1 cellular context compared by ENCODE assay signal in the genomic region with DNA sequence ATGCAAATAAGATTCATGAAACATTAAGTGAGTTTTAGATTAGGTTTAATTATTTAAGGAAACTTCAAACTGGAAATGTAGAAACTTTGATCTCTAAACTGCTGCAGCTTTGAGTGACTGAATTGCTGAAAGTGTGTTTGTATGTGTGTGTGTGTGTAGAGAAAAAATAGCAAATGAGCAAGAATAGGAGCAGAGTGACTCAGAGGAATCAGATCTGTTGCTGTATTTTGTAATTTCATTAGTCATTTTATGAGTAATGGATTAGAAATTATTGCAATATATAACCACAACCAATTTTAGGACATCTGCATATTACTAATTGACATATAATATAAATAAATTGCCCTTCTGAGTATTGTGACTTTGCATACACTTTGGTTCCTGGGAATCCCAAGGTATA.
A peak's percentile ranks its signal among the peaks of the same experiment; 100 is the strongest.
TF ChIP-seq lines count a peak whose summit lies in the region.

No MANE protein-coding gene starts in this region.

TF ChIP-seq in GM12878, 131 proteins besides CTCF, POLR2A, EP300 and RAD21 (continued from another document):
- TF ChIP-seq BHLHE40 (IDR thresholded peaks at IDR 0.05; ENCODE audit: borderline replicate concordance in 1 of 2, low read depth in 2 of 2, low read length in 1 of 2) (no peak), YY1 (IDR thresholded peaks at IDR 0.05; ENCODE audit: low read depth, low read length) (no peak), JUNB (IDR thresholded peaks at IDR 0.05) (peak; percentile 98), CREM (IDR thresholded peaks at IDR 0.05; ENCODE audit: low read depth) (peak; percentile 37; the same call in 1 of the 2 replicates), RAD51 (IDR thresholded peaks at IDR 0.05) (no peak), FOXM1 (IDR thresholded peaks at IDR 0.05; ENCODE audit: low read depth, low read length) (peak; percentile 33; the same call in 1 of the 2 replicates), MEF2A (IDR thresholded peaks at IDR 0.05; ENCODE audit: insufficient read depth, low read depth, low read length) (peak; percentile 66; the same call in 1 of the 2 replicates), NR2C2 (IDR thresholded peaks at IDR 0.05; ENCODE audit: borderline replicate concordance, control insufficient read depth, insufficient read length, low read depth) (no peak), ESRRA (IDR thresholded peaks at IDR 0.05; ENCODE audit: low read length) (no peak), CBFB (IDR thresholded peaks at IDR 0.05; ENCODE audit: low read depth) (no peak), BCL11A (IDR thresholded peaks at IDR 0.05; ENCODE audit: low read depth, low read length) (peak; percentile 57; the same call in 1 of the 2 replicates), BRCA1 (IDR thresholded peaks at IDR 0.05; ENCODE audit: low read depth, low read length) (no peak), NFIC (IDR thresholded peaks at IDR 0.05; ENCODE audit: low read depth, low read length) (peak; percentile 82), ZSCAN29 (IDR thresholded peaks at IDR 0.05) (no peak), PAX5 (IDR thresholded peaks at IDR 0.05; ENCODE audit: borderline replicate concordance, low read depth, low read length) (no peak), FOXK2 (IDR thresholded peaks at IDR 0.05) (no peak), BACH1 (IDR thresholded peaks at IDR 0.05; ENCODE audit: borderline replicate concordance) (no peak), IRF4 (IDR thresholded peaks at IDR 0.05; ENCODE audit: low read depth, low read length) (0 out of 2 replicates have a peak, but pooled peaks have one; percentile 12), KDM1A (IDR thresholded peaks at IDR 0.05; ENCODE audit: borderline replicate concordance) (no peak), CHD1 (IDR thresholded peaks at IDR 0.05; ENCODE audit: low read depth, low read length) (no peak), TCF7 (IDR thresholded peaks at IDR 0.05; ENCODE audit: borderline replicate concordance) (peak; percentile 59), RELA (IDR thresholded peaks at IDR 0.05; ENCODE audit: borderline replicate concordance, partially characterized antibody) (no peak), TCF3 (IDR thresholded peaks at IDR 0.05; ENCODE audit: borderline replicate concordance, insufficient read depth, low read depth, low read length) (no peak), CREB1 (IDR thresholded peaks at IDR 0.05; ENCODE audit: low read depth) (no peak), RUNX3 (IDR thresholded peaks at IDR 0.05; ENCODE audit: low read length) (peak; percentile 76)
- TF ChIP-seq, protein P1, sequence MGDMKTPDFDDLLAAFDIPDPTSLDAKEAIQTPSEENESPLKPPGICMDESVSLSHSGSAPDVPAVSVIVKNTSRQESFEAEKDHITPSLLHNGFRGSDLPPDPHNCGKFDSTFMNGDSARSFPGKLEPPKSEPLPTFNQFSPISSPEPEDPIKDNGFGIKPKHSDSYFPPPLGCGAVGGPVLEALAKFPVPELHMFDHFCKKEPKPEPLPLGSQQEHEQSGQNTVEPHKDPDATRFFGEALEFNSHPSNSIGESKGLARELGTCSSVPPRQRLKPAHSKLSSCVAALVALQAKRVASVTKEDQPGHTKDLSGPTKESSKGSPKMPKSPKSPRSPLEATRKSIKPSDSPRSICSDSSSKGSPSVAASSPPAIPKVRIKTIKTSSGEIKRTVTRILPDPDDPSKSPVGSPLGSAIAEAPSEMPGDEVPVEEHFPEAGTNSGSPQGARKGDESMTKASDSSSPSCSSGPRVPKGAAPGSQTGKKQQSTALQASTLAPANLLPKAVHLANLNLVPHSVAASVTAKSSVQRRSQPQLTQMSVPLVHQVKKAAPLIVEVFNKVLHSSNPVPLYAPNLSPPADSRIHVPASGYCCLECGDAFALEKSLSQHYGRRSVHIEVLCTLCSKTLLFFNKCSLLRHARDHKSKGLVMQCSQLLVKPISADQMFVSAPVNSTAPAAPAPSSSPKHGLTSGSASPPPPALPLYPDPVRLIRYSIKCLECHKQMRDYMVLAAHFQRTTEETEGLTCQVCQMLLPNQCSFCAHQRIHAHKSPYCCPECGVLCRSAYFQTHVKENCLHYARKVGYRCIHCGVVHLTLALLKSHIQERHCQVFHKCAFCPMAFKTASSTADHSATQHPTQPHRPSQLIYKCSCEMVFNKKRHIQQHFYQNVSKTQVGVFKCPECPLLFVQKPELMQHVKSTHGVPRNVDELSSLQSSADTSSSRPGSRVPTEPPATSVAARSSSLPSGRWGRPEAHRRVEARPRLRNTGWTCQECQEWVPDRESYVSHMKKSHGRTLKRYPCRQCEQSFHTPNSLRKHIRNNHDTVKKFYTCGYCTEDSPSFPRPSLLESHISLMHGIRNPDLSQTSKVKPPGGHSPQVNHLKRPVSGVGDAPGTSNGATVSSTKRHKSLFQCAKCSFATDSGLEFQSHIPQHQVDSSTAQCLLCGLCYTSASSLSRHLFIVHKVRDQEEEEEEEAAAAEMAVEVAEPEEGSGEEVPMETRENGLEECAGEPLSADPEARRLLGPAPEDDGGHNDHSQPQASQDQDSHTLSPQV (IDR thresholded peaks at IDR 0.05) = no peak
- TF ChIP-seq, protein P2, sequence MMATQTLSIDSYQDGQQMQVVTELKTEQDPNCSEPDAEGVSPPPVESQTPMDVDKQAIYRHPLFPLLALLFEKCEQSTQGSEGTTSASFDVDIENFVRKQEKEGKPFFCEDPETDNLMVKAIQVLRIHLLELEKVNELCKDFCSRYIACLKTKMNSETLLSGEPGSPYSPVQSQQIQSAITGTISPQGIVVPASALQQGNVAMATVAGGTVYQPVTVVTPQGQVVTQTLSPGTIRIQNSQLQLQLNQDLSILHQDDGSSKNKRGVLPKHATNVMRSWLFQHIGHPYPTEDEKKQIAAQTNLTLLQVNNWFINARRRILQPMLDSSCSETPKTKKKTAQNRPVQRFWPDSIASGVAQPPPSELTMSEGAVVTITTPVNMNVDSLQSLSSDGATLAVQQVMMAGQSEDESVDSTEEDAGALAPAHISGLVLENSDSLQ (IDR thresholded peaks at IDR 0.05) = no peak
- TF ChIP-seq, protein P3, sequence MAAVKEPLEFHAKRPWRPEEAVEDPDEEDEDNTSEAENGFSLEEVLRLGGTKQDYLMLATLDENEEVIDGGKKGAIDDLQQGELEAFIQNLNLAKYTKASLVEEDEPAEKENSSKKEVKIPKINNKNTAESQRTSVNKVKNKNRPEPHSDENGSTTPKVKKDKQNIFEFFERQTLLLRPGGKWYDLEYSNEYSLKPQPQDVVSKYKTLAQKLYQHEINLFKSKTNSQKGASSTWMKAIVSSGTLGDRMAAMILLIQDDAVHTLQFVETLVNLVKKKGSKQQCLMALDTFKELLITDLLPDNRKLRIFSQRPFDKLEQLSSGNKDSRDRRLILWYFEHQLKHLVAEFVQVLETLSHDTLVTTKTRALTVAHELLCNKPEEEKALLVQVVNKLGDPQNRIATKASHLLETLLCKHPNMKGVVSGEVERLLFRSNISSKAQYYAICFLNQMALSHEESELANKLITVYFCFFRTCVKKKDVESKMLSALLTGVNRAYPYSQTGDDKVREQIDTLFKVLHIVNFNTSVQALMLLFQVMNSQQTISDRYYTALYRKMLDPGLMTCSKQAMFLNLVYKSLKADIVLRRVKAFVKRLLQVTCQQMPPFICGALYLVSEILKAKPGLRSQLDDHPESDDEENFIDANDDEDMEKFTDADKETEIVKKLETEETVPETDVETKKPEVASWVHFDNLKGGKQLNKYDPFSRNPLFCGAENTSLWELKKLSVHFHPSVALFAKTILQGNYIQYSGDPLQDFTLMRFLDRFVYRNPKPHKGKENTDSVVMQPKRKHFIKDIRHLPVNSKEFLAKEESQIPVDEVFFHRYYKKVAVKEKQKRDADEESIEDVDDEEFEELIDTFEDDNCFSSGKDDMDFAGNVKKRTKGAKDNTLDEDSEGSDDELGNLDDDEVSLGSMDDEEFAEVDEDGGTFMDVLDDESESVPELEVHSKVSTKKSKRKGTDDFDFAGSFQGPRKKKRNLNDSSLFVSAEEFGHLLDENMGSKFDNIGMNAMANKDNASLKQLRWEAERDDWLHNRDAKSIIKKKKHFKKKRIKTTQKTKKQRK (IDR thresholded peaks at IDR 0.05; ENCODE audit: low read depth, low read length) = no peak
- TF ChIP-seq, protein P4, sequence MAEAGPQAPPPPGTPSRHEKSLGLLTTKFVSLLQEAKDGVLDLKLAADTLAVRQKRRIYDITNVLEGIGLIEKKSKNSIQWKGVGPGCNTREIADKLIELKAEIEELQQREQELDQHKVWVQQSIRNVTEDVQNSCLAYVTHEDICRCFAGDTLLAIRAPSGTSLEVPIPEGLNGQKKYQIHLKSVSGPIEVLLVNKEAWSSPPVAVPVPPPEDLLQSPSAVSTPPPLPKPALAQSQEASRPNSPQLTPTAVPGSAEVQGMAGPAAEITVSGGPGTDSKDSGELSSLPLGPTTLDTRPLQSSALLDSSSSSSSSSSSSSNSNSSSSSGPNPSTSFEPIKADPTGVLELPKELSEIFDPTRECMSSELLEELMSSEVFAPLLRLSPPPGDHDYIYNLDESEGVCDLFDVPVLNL (IDR thresholded peaks at IDR 0.05; ENCODE audit: low read depth, low read length) = no peak
- TF ChIP-seq, protein P5, sequence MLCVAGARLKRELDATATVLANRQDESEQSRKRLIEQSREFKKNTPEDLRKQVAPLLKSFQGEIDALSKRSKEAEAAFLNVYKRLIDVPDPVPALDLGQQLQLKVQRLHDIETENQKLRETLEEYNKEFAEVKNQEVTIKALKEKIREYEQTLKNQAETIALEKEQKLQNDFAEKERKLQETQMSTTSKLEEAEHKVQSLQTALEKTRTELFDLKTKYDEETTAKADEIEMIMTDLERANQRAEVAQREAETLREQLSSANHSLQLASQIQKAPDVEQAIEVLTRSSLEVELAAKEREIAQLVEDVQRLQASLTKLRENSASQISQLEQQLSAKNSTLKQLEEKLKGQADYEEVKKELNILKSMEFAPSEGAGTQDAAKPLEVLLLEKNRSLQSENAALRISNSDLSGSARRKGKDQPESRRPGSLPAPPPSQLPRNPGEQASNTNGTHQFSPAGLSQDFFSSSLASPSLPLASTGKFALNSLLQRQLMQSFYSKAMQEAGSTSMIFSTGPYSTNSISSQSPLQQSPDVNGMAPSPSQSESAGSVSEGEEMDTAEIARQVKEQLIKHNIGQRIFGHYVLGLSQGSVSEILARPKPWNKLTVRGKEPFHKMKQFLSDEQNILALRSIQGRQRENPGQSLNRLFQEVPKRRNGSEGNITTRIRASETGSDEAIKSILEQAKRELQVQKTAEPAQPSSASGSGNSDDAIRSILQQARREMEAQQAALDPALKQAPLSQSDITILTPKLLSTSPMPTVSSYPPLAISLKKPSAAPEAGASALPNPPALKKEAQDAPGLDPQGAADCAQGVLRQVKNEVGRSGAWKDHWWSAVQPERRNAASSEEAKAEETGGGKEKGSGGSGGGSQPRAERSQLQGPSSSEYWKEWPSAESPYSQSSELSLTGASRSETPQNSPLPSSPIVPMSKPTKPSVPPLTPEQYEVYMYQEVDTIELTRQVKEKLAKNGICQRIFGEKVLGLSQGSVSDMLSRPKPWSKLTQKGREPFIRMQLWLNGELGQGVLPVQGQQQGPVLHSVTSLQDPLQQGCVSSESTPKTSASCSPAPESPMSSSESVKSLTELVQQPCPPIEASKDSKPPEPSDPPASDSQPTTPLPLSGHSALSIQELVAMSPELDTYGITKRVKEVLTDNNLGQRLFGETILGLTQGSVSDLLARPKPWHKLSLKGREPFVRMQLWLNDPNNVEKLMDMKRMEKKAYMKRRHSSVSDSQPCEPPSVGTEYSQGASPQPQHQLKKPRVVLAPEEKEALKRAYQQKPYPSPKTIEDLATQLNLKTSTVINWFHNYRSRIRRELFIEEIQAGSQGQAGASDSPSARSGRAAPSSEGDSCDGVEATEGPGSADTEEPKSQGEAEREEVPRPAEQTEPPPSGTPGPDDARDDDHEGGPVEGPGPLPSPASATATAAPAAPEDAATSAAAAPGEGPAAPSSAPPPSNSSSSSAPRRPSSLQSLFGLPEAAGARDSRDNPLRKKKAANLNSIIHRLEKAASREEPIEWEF (IDR thresholded peaks at IDR 0.05; ENCODE audit: insufficient replicate concordance, low read depth, low read length) = no peak
